In the genomic region with DNA sequence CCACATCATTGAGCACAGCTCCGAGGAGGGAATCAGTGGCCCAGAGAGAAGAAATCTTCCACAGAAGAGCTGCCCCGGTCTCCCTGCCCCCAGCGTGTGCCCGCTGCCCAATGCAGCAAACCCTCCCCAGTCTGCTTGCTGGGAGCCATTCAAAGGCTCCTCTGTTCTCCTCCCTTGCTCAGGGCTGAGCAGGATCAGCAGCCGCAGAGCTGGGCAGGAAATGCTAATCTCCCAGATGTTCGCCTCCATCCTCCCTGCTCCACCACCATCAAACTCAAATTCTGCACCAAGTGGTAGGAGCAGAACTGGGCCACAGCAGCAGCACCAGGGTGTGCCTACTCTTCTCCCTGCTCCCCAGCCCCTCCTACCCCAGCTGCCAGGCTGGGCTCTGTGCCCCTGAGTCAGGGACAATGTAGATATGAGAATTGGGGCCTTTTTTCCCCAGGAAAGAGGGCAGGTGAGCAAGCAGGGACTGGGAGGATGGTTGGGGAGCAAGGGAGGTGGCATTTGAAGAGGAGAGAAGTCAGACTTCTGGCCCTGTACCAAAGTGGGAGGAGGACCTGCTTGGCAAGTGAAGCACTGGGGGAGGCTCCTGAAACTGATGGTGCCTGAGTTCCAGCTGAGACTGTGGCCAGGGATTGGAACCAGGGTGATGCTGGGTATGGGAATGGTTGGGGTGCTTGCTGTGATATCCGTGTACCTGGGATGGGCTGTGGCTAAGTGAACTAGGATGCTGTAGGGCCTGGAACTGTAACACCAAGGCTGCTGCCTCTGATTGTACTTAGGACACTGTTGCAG, we compare ENCODE assay signal across 12 cellular contexts. TPM values are rescaled to one million over a fixed set of nuclear protein-coding genes. Genes with fewer than 3 reads are reported as not detected.
DNase-seq lines count a peak whose midpoint lies in the region; ATAC-seq and TF ChIP-seq lines count a peak whose summit lies in the region.
"Had no signal": no experiment of that assay in that cellular context is flagged by ENCODE, and none has a peak within 500 bp of the region (broad histone marks: within the 10 kb centered on the region; RNA-seq: fewer than 3 reads in every experiment).

No MANE protein-coding gene starts in this region.

- DNase-seq in Ammon's horn (ENCODE audit: low spot score) (peak; percentile 90), dorsolateral prefrontal cortex (peak; percentile 44 to 82 (median 74)), natural killer cell (no peak), DMS114 treated with DMSO at 0.1 percent for 48 hours (lab: John Stamatoyannopoulos, UW; ENCODE audit: unreplicated experiment) (no peak), tibial nerve (ENCODE audit: low spot score in 2 of 2) (no peak)
- no peak for DNase-seq in stimulated activated CD4-positive, alpha-beta T cell treated with anti-CD3 and anti-CD28 coated beads, Interleukin-4, amount 100 ng/mL, for 1 hour
- DNase-seq: BE2C, mesenchymal stem cell, T-helper 2 cell had no signal

- TF ChIP-seq EP300 in Ishikawa (IDR thresholded peaks at IDR 0.05; ENCODE audit: borderline replicate concordance) (no peak), tibial nerve (IDR thresholded peaks at IDR 0.05) (no peak)

- peaks cover 0 to 84% (median 39%) of the 10 kb centered on the region in 4 donors for H3K4me1 ChIP-seq in tibial nerve

- peak overlapping the region; percentile 47 to 82 for H3K27ac Mint-ChIP-seq in natural killer cell

- peaks cover 25 to 42% of the 10 kb centered on the region in 2 donors for H3K4me1 Mint-ChIP-seq in natural killer cell

- H3K9me3 ChIP-seq in tibial nerve = no peaks in the 10 kb centered on the region
- H3K9me3 ChIP-seq: BE2C had no signal

- H3K27ac ChIP-seq in dorsolateral prefrontal cortex = peak overlapping the region; percentile 90 to 99 (median 98)
- peak overlapping the region in 2 of 4 donors; percentile 87 to 91 for H3K27ac ChIP-seq in tibial nerve
- H3K27ac ChIP-seq: cardiac muscle cell had no signal

- H3K4me3 ChIP-seq in dorsolateral prefrontal cortex (peak overlapping the region in 32 of 59 donors; percentile 3 to 97 (median 76)), tibial nerve (no peak overlapping the region)
- H3K4me3 ChIP-seq: cardiac muscle cell had no signal

- 29% methylated on average over 7 of the region's 7 CpGs for WGBS in tibial nerve, 2 donors

- intact Hi-C loops in dorsolateral prefrontal cortex (cut with DNase I) (loop anchor here (1.0 to 5.0 kb wide), 14 partner anchors 31 to 187 kb away; partner anchors contain the start of genes DELE1 (in 1 of the 2) and RNF14 (in 1 of the 2)), natural killer cell (cut with micrococcal nuclease) (loop anchor here (1.0 to 5.0 kb wide), 5 partner anchors 68 to 187 kb away; partner anchors contain the start of gene RNF14)

- ATAC-seq in natural killer cell = no peak
- ATAC-seq in HG03469 (IDR thresholded peaks at IDR 0.05; ENCODE audit: unreplicated experiment) = no peak

- TF ChIP-seq CTCF in dorsolateral prefrontal cortex (IDR thresholded peaks at IDR 0.05 in 54 of 56, conservative IDR thresholded peaks at IDR 0.05 in 2 of 56; ENCODE audit: low read depth in 1 of 56, partially characterized antibody in 56 of 56) (peak in 12 of 56 donors; percentile 7 to 17 (median 12)), natural killer cell (IDR thresholded peaks at IDR 0.05) (no peak), tibial nerve (IDR thresholded peaks at IDR 0.05) (no peak)

- H3K9me3 Mint-ChIP-seq in natural killer cell = no peaks in the 10 kb centered on the region

- H3K36me3 Mint-ChIP-seq in natural killer cell = no peaks in the 10 kb centered on the region

- TF ChIP-seq POLR2A in tibial nerve (IDR thresholded peaks at IDR 0.05) = no peak

- TF ChIP-seq RAD21 in Ishikawa (IDR thresholded peaks at IDR 0.05; ENCODE audit: low read depth) = no peak

- peaks cover 42 to 46% of the 10 kb centered on the region in 2 donors for H3K27me3 Mint-ChIP-seq in natural killer cell (ENCODE audit: low read depth in 2 of 2)

- no peaks in the 10 kb centered on the region for H3K27me3 ChIP-seq in dorsolateral prefrontal cortex
- peaks cover 0 to 49% of the 10 kb centered on the region in 2 donors for H3K27me3 ChIP-seq in tibial nerve

- no peaks in the 10 kb centered on the region for H3K36me3 ChIP-seq in tibial nerve
- H3K36me3 ChIP-seq: BE2C, cardiac muscle cell had no signal

- no peak overlapping the region for H3K4me3 Mint-ChIP-seq in natural killer cell

TF ChIP-seq in Ishikawa, 13 proteins besides CTCF, POLR2A, EP300 and RAD21:
- TF ChIP-seq YY1 (IDR thresholded peaks at IDR 0.05; ENCODE audit: low read depth) = no peak
- TF ChIP-seq NFIC (IDR thresholded peaks at IDR 0.05) = peak; percentile 26; the same call in 1 of the 2 replicates

RNA-seq across cellular contexts. Expression of gene PCDH1, which starts 1.9 kb away (rescaled TPM):
- total RNA-seq in dorsolateral prefrontal cortex (100 to 1,000 TPM in 12 of 120 experiments, 10 to 100 TPM in 108; 37.8 to 132 (median 87.1) TPM), natural killer cell (10 to 100 TPM; 19.2 to 39.2 (median 32.1) TPM), tibial nerve (10 to 100 TPM; 19.9 to 55.5 (median 44.9) TPM)

RNA-seq across cellular contexts. Expression of gene DELE1, which starts 43.5 kb away (rescaled TPM):
- total RNA-seq in dorsolateral prefrontal cortex = 100 to 1,000 TPM in 11 of 120 experiments, 10 to 100 TPM in 109; 54.4 to 110 (median 82.7) TPM
- total RNA-seq in natural killer cell = 100 to 1,000 TPM; 106 to 125 (median 115) TPM
- total RNA-seq in tibial nerve = 10 to 100 TPM; 59.6 to 80.4 (median 75.7) TPM

Comparison
In these comparisons a context has a peak if more than half of its experiments do, and no peak if none do; other contexts are left out.
1. DNase-seq: peak in Ammon's horn (single experiment) and dorsolateral prefrontal cortex (10 of 10); none in natural killer cell (single experiment), DMS114 treated with DMSO at 0.1 percent for 48 hours (single experiment), tibial nerve (0 of 2) and stimulated activated CD4-positive, alpha-beta T cell treated with anti-CD3 and anti-CD28 coated beads, Interleukin-4, amount 100 ng/mL, for 1 hour (single experiment).
2. H3K4me3 ChIP-seq: peak in dorsolateral prefrontal cortex (32 of 59); none in tibial nerve (0 of 4).